Comparison of ENCODE assay signal across 8 cellular contexts in the genomic region with DNA sequence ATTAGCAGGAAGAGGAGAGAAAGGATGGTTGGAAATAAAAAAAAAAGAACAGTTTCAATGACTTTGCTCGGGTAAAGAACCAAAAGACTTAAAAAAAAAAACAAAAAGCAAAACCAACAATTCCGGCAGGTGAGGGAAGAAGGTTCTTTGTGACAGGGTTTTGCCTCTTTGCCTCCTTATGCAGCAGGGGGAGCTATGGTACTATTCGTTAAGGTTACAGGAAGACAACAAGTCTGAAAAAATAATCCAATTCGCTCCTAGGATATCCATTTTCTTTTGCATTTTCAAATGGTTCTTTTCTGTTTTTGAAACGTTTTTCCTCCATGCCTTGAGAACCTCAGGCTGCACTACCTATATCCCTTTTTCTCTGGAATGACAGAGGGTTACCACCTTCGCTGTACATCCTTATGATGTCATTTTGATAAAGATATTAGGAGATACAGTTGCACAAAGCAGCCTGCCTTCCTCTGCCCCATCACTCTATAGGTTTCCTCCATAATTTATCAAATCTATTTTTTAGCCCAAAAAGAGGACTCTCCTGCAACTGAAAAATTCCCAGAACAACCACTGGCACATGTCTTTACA. TPM values are rescaled to one million over a fixed set of nuclear protein-coding genes. Genes with fewer than 3 reads are reported as not detected.
DNase-seq lines count a peak whose midpoint lies in the region; ATAC-seq, FAIRE-seq and TF ChIP-seq lines count a peak whose summit lies in the region.

No MANE protein-coding gene starts in this region.

- peak overlapping the region in 1 of 4 donors; percentile 14 for H3K4me3 Mint-ChIP-seq in CD4-positive, CD25-positive, alpha-beta regulatory T cell

- no peaks in the 10 kb centered on the region for H3K27me3 ChIP-seq in CD4-positive, CD25-positive, alpha-beta regulatory T cell (ENCODE audit: control insufficient read depth, insufficient read depth, low read length)
- no peaks in the 10 kb centered on the region for H3K27me3 ChIP-seq in prostate gland (replicated peaks; ENCODE audit: insufficient read depth)

- H3K27me3 Mint-ChIP-seq in CD4-positive, CD25-positive, alpha-beta regulatory T cell: peaks cover 4% of the 10 kb centered on the region

- H3K9me3 Mint-ChIP-seq in CD4-positive, CD25-positive, alpha-beta regulatory T cell: peaks cover 0 to 2% (median 0%) of the 10 kb centered on the region in 7 donors

- peaks cover 0 to 4% (median 0%) of the 10 kb centered on the region in 4 donors for H3K4me1 Mint-ChIP-seq in CD4-positive, CD25-positive, alpha-beta regulatory T cell

- peak; percentile 9 to 71 (median 41) for DNase-seq in CD4-positive, CD25-positive, alpha-beta regulatory T cell
- DNase-seq in GM18507 (ENCODE audit: extremely low spot score, insufficient read length, low read depth) (peak; percentile 39), NCI-H1417 (lab: John Stamatoyannopoulos, UW) (peak; percentile 33 to 81 (median 68)), T1000 (lab: John Stamatoyannopoulos, UW) (peak; percentile 22), fibroblast of mammary gland (ENCODE audit: low read depth) (peak; percentile 78), prostate gland (ENCODE audit: low spot score) (peak; percentile 21)

- H3K4me3 ChIP-seq in CD4-positive, CD25-positive, alpha-beta regulatory T cell (ENCODE audit: low read depth, low read length): no peak overlapping the region
- H3K4me3 ChIP-seq in fibroblast of mammary gland (ENCODE audit: control insufficient read depth, low read depth, low read length) (no peak overlapping the region), prostate gland (no peak overlapping the region)

- TF ChIP-seq POLR2A in prostate gland (IDR thresholded peaks at IDR 0.05): no peak

- no peaks in the 10 kb centered on the region for H3K9me3 ChIP-seq in CD4-positive, CD25-positive, alpha-beta regulatory T cell (ENCODE audit: control insufficient read depth in 2 of 2, low read length in 2 of 2)
- no peaks in the 10 kb centered on the region for H3K9me3 ChIP-seq in prostate gland

- intact Hi-C loops in prostate gland (cut with DNase I): no loop called here

- 26% methylated on average over 6 of the region's 6 CpGs for WGBS in prostate gland

- peak; percentile 88 for FAIRE-seq in GM18507 (lab: Jason Lieb, UNC)

- H3K36me3 ChIP-seq in CD4-positive, CD25-positive, alpha-beta regulatory T cell (ENCODE audit: control insufficient read depth, insufficient read depth, low read length): no peaks in the 10 kb centered on the region
- H3K36me3 ChIP-seq in prostate gland: no peaks in the 10 kb centered on the region

- H3K27ac Mint-ChIP-seq in CD4-positive, CD25-positive, alpha-beta regulatory T cell: no peak overlapping the region

- ATAC-seq in CD4-positive, CD25-positive, alpha-beta regulatory T cell (ENCODE audit: low read depth in 2 of 2): no peak
- ATAC-seq in HG03521 (IDR thresholded peaks at IDR 0.05; ENCODE audit: unreplicated experiment) (no peak), HG02571 (IDR thresholded peaks at IDR 0.05; ENCODE audit: unreplicated experiment) (no peak)

- peak; percentile 94 for TF ChIP-seq CTCF in fibroblast of mammary gland (conservative IDR thresholded peaks at IDR 0.05; ENCODE audit: control insufficient read depth, insufficient read depth, low read depth, low read length)
- TF ChIP-seq CTCF in prostate gland (IDR thresholded peaks at IDR 0.05): peak in 3 of 4 experiments; percentile 20 to 41 (median 21)

- no peak overlapping the region for H3K27ac ChIP-seq in CD4-positive, CD25-positive, alpha-beta regulatory T cell (ENCODE audit: insufficient read depth, low read length, poor library complexity, severe bottlenecking)
- H3K27ac ChIP-seq in prostate gland: no peak overlapping the region

- H3K4me1 ChIP-seq in CD4-positive, CD25-positive, alpha-beta regulatory T cell (ENCODE audit: control insufficient read depth, insufficient read depth, low read length, poor library complexity, severe bottlenecking): no peaks in the 10 kb centered on the region
- H3K4me1 ChIP-seq in prostate gland (replicated peaks): no peaks in the 10 kb centered on the region

- H3K36me3 Mint-ChIP-seq in CD4-positive, CD25-positive, alpha-beta regulatory T cell: no peaks in the 10 kb centered on the region

RNA-seq across cellular contexts. Expression of a gene that starts 55.0 kb away (rescaled TPM):
- total RNA-seq in CD4-positive, CD25-positive, alpha-beta regulatory T cell: 0.32 TPM
- polyA plus RNA-seq in CD4-positive, CD25-positive, alpha-beta regulatory T cell: under 1 TPM; 0.10 to 0.56 (median 0.31) TPM
- total RNA-seq in prostate gland: 1 to 10 TPM in 1 of 2 donors, under 1 TPM in 1; 0.36 to 8.3 TPM

Comparison
In these comparisons a context has a peak if more than half of its experiments do, and no peak if none do; other contexts are left out.
1. DNase-seq: peak in every context shown above with its lines; median percentile 78 in fibroblast of mammary gland; 68 in NCI-H1417; 41 in CD4-positive, CD25-positive, alpha-beta regulatory T cell; 39 in GM18507; 22 in T1000; 21 in prostate gland.